Comparison of ENCODE assay signal across 7 cellular contexts in the genomic region with DNA sequence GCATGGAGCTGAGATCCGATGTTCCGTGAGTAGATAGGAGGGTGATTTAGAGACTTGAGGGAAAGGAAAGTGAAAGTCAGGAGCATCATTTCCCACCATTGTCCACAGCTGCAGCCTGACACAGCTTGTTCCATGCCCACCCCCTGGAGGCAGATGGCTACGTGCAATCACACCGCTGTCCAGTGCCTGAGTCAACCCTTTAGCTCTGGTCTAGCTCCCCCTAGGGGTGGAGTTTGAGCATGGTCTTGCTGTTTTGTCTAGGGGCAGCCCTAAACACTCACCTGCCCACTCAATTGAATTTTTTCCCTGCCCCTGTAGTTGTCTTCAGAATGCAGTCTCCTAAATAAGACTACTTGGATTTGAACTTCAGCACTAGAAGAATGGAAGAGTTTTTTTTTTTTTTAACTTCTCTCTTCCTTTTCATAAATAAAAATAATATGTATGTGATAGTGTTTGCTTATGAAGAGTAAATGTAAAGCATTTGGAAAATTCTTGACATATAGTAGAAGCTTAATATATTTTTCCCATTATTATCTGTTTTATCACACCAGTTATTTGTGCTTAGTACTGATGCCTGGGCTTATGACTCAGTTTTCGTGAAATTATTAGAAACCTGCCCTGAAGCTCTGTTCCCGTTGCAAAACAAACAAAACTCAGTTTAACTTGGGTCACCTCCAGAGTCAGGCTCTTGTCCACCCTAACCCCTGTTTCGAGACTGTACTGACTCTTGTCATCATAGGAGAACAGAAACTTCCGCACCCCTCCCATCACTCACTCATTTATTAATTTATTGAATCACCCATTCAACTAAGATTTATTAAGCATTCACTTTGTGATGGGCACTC.
A peak's percentile ranks its signal among the peaks of the same experiment; 100 is the strongest.
DNase-seq lines count a peak whose midpoint lies in the region; ATAC-seq and TF ChIP-seq lines count a peak whose summit lies in the region.

No MANE protein-coding gene starts in this region.

- H3K4me3 ChIP-seq in IMR-90 (ENCODE audit: insufficient read depth, low read depth, low read length) (no peak overlapping the region), PC-3 (ENCODE audit: low read length) (no peak overlapping the region), left lung (no peak overlapping the region), tibial artery (no peak overlapping the region)

- H2BK15ac ChIP-seq in IMR-90 (ENCODE audit: low read depth, low read length) = no peak overlapping the region

- H3K4me2 ChIP-seq in IMR-90 (ENCODE audit: low read depth, low read length) = peak overlapping the region; percentile 10; the same call in 1 of the 2 replicates
- no peak overlapping the region for H3K4me2 ChIP-seq in PC-3 (ENCODE audit: low read length)

- no peak overlapping the region for H2BK5ac ChIP-seq in IMR-90 (ENCODE audit: low read depth, low read length, poor library complexity, severe bottlenecking)

- 85% methylated on average over 5 of the region's 8 CpGs; no CpG with 5 or more reads in 1 of the 2 experiments for WGBS in IMR-90 (ENCODE audit: extremely low coverage in 2 of 2, insufficient read length in 1 of 2), 2 experiments

- CTCF ChIA-PET in IMR-90 (lab: Yijun Ruan, JAX) = interaction anchor here (0.6 to 2.3 kb wide), 18 partner anchors 9 to 824 kb away, joined by 3 to 15 read pairs (median 4); no protein-coding TSS in a partner anchor
- CTCF ChIA-PET in PC-3 (lab: Charles Lee) = no interaction called here

- in situ Hi-C loops in IMR-90 (cut with MboI; ENCODE audit: low sequenced_read_pairs) = loop anchor here (25.0 kb wide), 1 partner anchor 1088 kb away; no protein-coding TSS in a partner anchor

- dilution Hi-C loops in IMR-90 (cut with HindIII; ENCODE audit: low sequenced_read_pairs, unreplicated experiment) = no loop called here

- H2AK5ac ChIP-seq in IMR-90 (ENCODE audit: low read depth, low read length) = no peak overlapping the region

- no peaks in the 10 kb centered on the region for H3K79me2 ChIP-seq in PC-3 (ENCODE audit: low read length)

- no peaks in the 10 kb centered on the region for H3K9me2 ChIP-seq in PC-3 (replicated peaks; ENCODE audit: low read length)

- TF ChIP-seq RAD21 in IMR-90 (IDR thresholded peaks at IDR 0.05; ENCODE audit: low read length) = peak; percentile 91

- no peak overlapping the region for H3K18ac ChIP-seq in IMR-90 (ENCODE audit: low read depth, low read length)

- ATAC-seq in GM21447 (IDR thresholded peaks at IDR 0.05; ENCODE audit: unreplicated experiment) = peak; percentile 83
- ATAC-seq in IMR-90 (ENCODE audit: low read depth) = peak; percentile 93
- ATAC-seq in PC-3 = no peak
- ATAC-seq in left lung = peak; percentile 93

- H3K36me3 ChIP-seq in IMR-90 (ENCODE audit: control insufficient read depth, insufficient read depth, low read length) (no peaks in the 10 kb centered on the region), PC-3 (ENCODE audit: low read depth, low read length) (no peaks in the 10 kb centered on the region), left lung (no peaks in the 10 kb centered on the region), tibial artery (no peaks in the 10 kb centered on the region)

- no peak overlapping the region for H3K23ac ChIP-seq in IMR-90 (ENCODE audit: low read depth, low read length)

- H3K4ac ChIP-seq in IMR-90 (ENCODE audit: low read depth, low read length) = no peak overlapping the region

- no peak overlapping the region for H4K91ac ChIP-seq in IMR-90 (ENCODE audit: insufficient read depth, low read depth, low read length)

- H4K5ac ChIP-seq in IMR-90 (ENCODE audit: low read depth, low read length) = no peak overlapping the region

- H3K9ac ChIP-seq in IMR-90 (ENCODE audit: low read depth, low read length) = no peak overlapping the region
- no peak overlapping the region for H3K9ac ChIP-seq in PC-3 (ENCODE audit: low read length)

- H4K20me1 ChIP-seq in IMR-90 (ENCODE audit: insufficient read depth, low read length) (no peaks in the 10 kb centered on the region), PC-3 (ENCODE audit: low read length) (no peaks in the 10 kb centered on the region)

- no peak overlapping the region for H2BK120ac ChIP-seq in IMR-90 (ENCODE audit: low read depth, low read length)

- TF ChIP-seq CTCF in GM10266 (IDR thresholded peaks at IDR 0.05; ENCODE audit: control insufficient read depth, insufficient read depth, low read depth, missing control alignments) = peak; percentile 90
- peak; percentile 95 for TF ChIP-seq CTCF in IMR-90 (conservative IDR thresholded peaks at IDR 0.05; ENCODE audit: low read depth, low read length)
- peak; percentile 41 for TF ChIP-seq CTCF in PC-3 (conservative IDR thresholded peaks at IDR 0.05; ENCODE audit: low read depth, low read length)
- peak; percentile 62 to 68 for TF ChIP-seq CTCF in left lung (IDR thresholded peaks at IDR 0.05)
- peak; percentile 45 to 48 for TF ChIP-seq CTCF in tibial artery (IDR thresholded peaks at IDR 0.05)

- no peaks in the 10 kb centered on the region for H3K4me1 ChIP-seq in IMR-90 (ENCODE audit: control insufficient read depth, insufficient read depth, low read length)
- H3K4me1 ChIP-seq in PC-3 (ENCODE audit: insufficient read depth, low read length) = no peaks in the 10 kb centered on the region
- no peaks in the 10 kb centered on the region for H3K4me1 ChIP-seq in left lung
- H3K4me1 ChIP-seq in tibial artery = no peaks in the 10 kb centered on the region

- no peak overlapping the region for H4K8ac ChIP-seq in IMR-90 (ENCODE audit: low read depth in 2 of 2, low read length in 2 of 2)

- no peak overlapping the region for H3K56ac ChIP-seq in IMR-90 (ENCODE audit: extremely low read depth, insufficient read depth, low read length)

- H3K9me3 ChIP-seq in IMR-90 (ENCODE audit: control insufficient read depth, insufficient read depth, low read length) (no peaks in the 10 kb centered on the region), PC-3 (ENCODE audit: low read length) (no peaks in the 10 kb centered on the region), left lung (no peaks in the 10 kb centered on the region), tibial artery (no peaks in the 10 kb centered on the region)

- H2AFZ ChIP-seq in IMR-90 (replicated peaks; ENCODE audit: low read length, poor library complexity) = peak overlapping the region; percentile 2
- H2AFZ ChIP-seq in PC-3 (ENCODE audit: low read length) = no peak overlapping the region

- H2AK9ac ChIP-seq in IMR-90 (replicated peaks; ENCODE audit: low read depth, low read length, poor library complexity) = no peak overlapping the region

- H3K14ac ChIP-seq in IMR-90 (replicated peaks; ENCODE audit: low read depth, low read length) = no peak overlapping the region

- BruUV-seq in IMR-90 (replicated peaks; lab: Mats Ljungman, UMichigan) (no TSS peak), PC-3 (replicated peaks; lab: Mats Ljungman, UMichigan) (no TSS peak)

- no peaks in the 10 kb centered on the region for H3K9me1 ChIP-seq in IMR-90 (ENCODE audit: insufficient read depth, low read length)

- DNase-seq in GM10266 (ENCODE audit: extremely low spot score) = peak; percentile 67
- peak; percentile 89 for DNase-seq in IMR-90
- DNase-seq in PC-3 = peak; percentile 33
- DNase-seq in cerebellar cortex (ENCODE audit: low spot score) = peak; percentile 14
- peak in 1 of 2 donors; percentile 42 for DNase-seq in left lung
- peak; percentile 73 to 81 for DNase-seq in tibial artery

- H3K27me3 ChIP-seq in IMR-90 (ENCODE audit: control insufficient read depth, insufficient read depth, low read length) (0 out of 2 replicates have a peak, but pooled peaks cover 3% of the 10 kb centered on the region), PC-3 (ENCODE audit: low read length) (no peaks in the 10 kb centered on the region), left lung (no peaks in the 10 kb centered on the region), tibial artery (peaks cover 0 to 6% of the 10 kb centered on the region in 2 donors)

- no peak for TF ChIP-seq POLR2A in IMR-90 (IDR thresholded peaks at IDR 0.05; ENCODE audit: low read depth, low read length)

- intact Hi-C loops in IMR-90 (cut with micrococcal nuclease) (loop anchor here (1.0 to 5.0 kb wide), 3 partner anchors 45 to 762 kb away; no protein-coding TSS in a partner anchor), PC-3 (cut with micrococcal nuclease) (no loop called here), left lung (cut with DNase I) (loop anchor here in 1 of 2 donors (5.0 kb wide), 1 partner anchor 607 kb away; no protein-coding TSS in a partner anchor), tibial artery (cut with DNase I; ENCODE audit: low total_unique reads) (no loop called here)

- H2BK20ac ChIP-seq in IMR-90 (ENCODE audit: low read depth, low read length) = no peak overlapping the region

- POLR2A ChIA-PET in IMR-90 (lab: Charles Lee; ENCODE audit: unreplicated experiment) (no interaction called here), PC-3 (lab: Charles Lee; ENCODE audit: unreplicated experiment) (no interaction called here)

- no peaks in the 10 kb centered on the region for H3K79me1 ChIP-seq in IMR-90 (ENCODE audit: low read depth in 1 of 2, low read length in 2 of 2)

- H3F3A ChIP-seq in PC-3 (ENCODE audit: low read length, unreplicated experiment) = no peaks in the 10 kb centered on the region

- H3K27ac ChIP-seq in IMR-90 (ENCODE audit: insufficient read depth, low read length) (no peak overlapping the region), PC-3 (ENCODE audit: low read length) (no peak overlapping the region), left lung (no peak overlapping the region), tibial artery (no peak overlapping the region)

TF ChIP-seq in IMR-90, 13 proteins besides CTCF, POLR2A, EP300 and RAD21 (continues in another document):
- TF ChIP-seq CHD1 (IDR thresholded peaks at IDR 0.05; ENCODE audit: low read depth, low read length) = no peak
- TF ChIP-seq RCOR1 (IDR thresholded peaks at IDR 0.05; ENCODE audit: insufficient replicate concordance, low read length) = no peak
- TF ChIP-seq RFX5 (IDR thresholded peaks at IDR 0.05; ENCODE audit: low read depth, low read length) = no peak
- TF ChIP-seq MAZ (IDR thresholded peaks at IDR 0.05; ENCODE audit: borderline replicate concordance, low read depth, low read length) = no peak
- TF ChIP-seq SMC3 (IDR thresholded peaks at IDR 0.05; ENCODE audit: low read depth, low read length) = peak; percentile 89
- TF ChIP-seq NFE2L2 (IDR thresholded peaks at IDR 0.05; ENCODE audit: low read depth, low read length) = no peak
- TF ChIP-seq, protein P1, sequence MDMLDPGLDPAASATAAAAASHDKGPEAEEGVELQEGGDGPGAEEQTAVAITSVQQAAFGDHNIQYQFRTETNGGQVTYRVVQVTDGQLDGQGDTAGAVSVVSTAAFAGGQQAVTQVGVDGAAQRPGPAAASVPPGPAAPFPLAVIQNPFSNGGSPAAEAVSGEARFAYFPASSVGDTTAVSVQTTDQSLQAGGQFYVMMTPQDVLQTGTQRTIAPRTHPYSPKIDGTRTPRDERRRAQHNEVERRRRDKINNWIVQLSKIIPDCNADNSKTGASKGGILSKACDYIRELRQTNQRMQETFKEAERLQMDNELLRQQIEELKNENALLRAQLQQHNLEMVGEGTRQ (IDR thresholded peaks at IDR 0.05; ENCODE audit: low read depth, low read length) = no peak
- TF ChIP-seq MAFK (IDR thresholded peaks at IDR 0.05; ENCODE audit: low read depth, low read length) = peak; percentile 11; the same call in 1 of the 2 replicates
- no peak for TF ChIP-seq MXI1 (IDR thresholded peaks at IDR 0.05; ENCODE audit: borderline replicate concordance, low read depth, low read length)
- peak; percentile 25; the same call in 1 of the 2 replicates for TF ChIP-seq CEBPB (IDR thresholded peaks at IDR 0.05; ENCODE audit: low read depth, low read length)

Comparison
In these comparisons a context has a peak if more than half of its experiments do, and no peak if none do; other contexts are left out.
1. CTCF ChIP-seq: peak in every context shown above with its lines; median percentile 95 in IMR-90; 90 in GM10266; 65 in left lung; 46 in tibial artery; 41 in PC-3.